23 cellular contexts compared by ENCODE assay signal in the genomic region with DNA sequence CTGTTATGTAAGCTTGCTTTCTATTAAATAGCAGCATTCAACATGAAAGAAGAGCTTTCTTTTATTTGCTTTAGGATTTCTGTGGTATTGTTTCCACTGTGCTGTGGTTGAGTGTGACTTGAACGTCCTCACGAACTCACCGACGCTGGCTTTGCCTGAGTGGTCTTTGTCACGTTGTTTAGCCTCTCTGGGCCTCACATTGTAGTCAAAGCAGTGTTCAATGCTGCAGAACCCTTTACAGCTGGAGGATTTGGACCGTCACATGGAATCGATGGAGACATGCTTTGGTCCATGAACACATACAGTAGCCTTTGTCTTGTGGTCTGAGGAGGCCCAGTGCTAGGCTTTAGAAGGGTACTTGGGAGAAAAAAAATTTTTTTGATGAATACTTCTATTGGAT.
A peak's percentile ranks its signal among the peaks of the same experiment; 100 is the strongest.
DNase-seq lines count a peak whose midpoint lies in the region; ATAC-seq and TF ChIP-seq lines count a peak whose summit lies in the region.
"Had no signal": no experiment of that assay in that cellular context is flagged by ENCODE, and none has a peak within 500 bp of the region (broad histone marks: within the 10 kb centered on the region; RNA-seq: fewer than 3 reads in every experiment).

No MANE protein-coding gene starts in this region.

- no peak overlapping the region for H2AK5ac ChIP-seq in neuronal stem cell (ENCODE audit: low read depth, low read length)

- DNase-seq in DMS53 treated with DMSO at 0.1 percent for 48 hours (lab: John Stamatoyannopoulos, UW; ENCODE audit: unreplicated experiment): peak; percentile 68
- peak in 6 of 61 donors; percentile 11 to 25 (median 16) for DNase-seq in caudate nucleus (lab: John Stamatoyannopoulos, UW)
- no peak for DNase-seq in HuH-7 (ENCODE audit: low spot score)
- DNase-seq in GM13976 (ENCODE audit: low spot score): no peak
- no peak for DNase-seq in activated T-cell treated with anti-CD3 and anti-CD28 coated beads, Interleukin-2, amount 50 U/mL, for 24 hours
- DNase-seq in neuronal stem cell (ENCODE audit: low spot score): no peak
- DNase-seq: activated CD4-positive, alpha-beta T cell treated with anti-CD3 and anti-CD28 coated beads, Interleukin-2, amount 50 U/mL, for 48 hours; activated CD8-positive, alpha-beta memory T cell treated with anti-CD3 and anti-CD28 coated beads, Interleukin-2, amount 50 U/mL, for 48 hours; activated naive CD8-positive, alpha-beta T cell treated with anti-CD3 and anti-CD28 coated beads for 36 hours; CD4-positive, alpha-beta memory T cell; DMS153; H7; left colon; natural killer cell; NCI-H1694; NCI-H2227 treated with DMSO at 0.1 percent for 48 hours; NCI-H82; stimulated activated CD8-positive, alpha-beta memory T cell treated with anti-CD3 and anti-CD28 coated beads, Interleukin-4, amount 100 ng/mL, for 48 hours; T1000; upper lobe of right lung had no signal

- ATAC-seq in GM21717 (IDR thresholded peaks at IDR 0.05; ENCODE audit: unreplicated experiment): peak; percentile 53
- ATAC-seq: left colon, natural killer cell, upper lobe of right lung had no signal

- H2BK5ac ChIP-seq in neuronal stem cell (ENCODE audit: low read length): no peak overlapping the region

- H3K4me3 Mint-ChIP-seq in nephron: no peak overlapping the region
- no peak overlapping the region for H3K4me3 Mint-ChIP-seq in activated T-cell treated with anti-CD3 and anti-CD28 coated beads, Interleukin-2, amount 50 U/mL, for 24 hours
- H3K4me3 Mint-ChIP-seq: activated naive CD8-positive, alpha-beta T cell treated with anti-CD3 and anti-CD28 coated beads for 36 hours; CD4-positive, alpha-beta memory T cell; natural killer cell had no signal

- H3K9me3 ChIP-seq in neuronal stem cell (replicated peaks in 1 of 2; ENCODE audit: control insufficient read depth in 2 of 2, insufficient read depth in 1 of 2, low read depth in 1 of 2, low read length in 2 of 2): no peaks in the 10 kb centered on the region
- H3K9me3 ChIP-seq: upper lobe of right lung had no signal

- H3K27me3 Mint-ChIP-seq in nephron (ENCODE audit: low read depth): no peaks in the 10 kb centered on the region
- H3K27me3 Mint-ChIP-seq in activated T-cell treated with anti-CD3 and anti-CD28 coated beads, Interleukin-2, amount 50 U/mL, for 24 hours: no peaks in the 10 kb centered on the region
- H3K27me3 Mint-ChIP-seq: activated naive CD8-positive, alpha-beta T cell treated with anti-CD3 and anti-CD28 coated beads for 36 hours had no signal

- in situ Hi-C loops in GM13976 (cut with MboI; ENCODE audit: low sequenced_read_pairs, unreplicated experiment): no loop called here

- H2BK12ac ChIP-seq in neuronal stem cell (ENCODE audit: low read length): no peak overlapping the region

- no peaks in the 10 kb centered on the region for H3K79me1 ChIP-seq in neuronal stem cell (ENCODE audit: low read depth, low read length)

- H3K18ac ChIP-seq in neuronal stem cell (ENCODE audit: low read length): no peak overlapping the region

- peaks cover 45% of the 10 kb centered on the region for H3K36me3 Mint-ChIP-seq in nephron (ENCODE audit: low read depth)
- H3K36me3 Mint-ChIP-seq in activated T-cell treated with anti-CD3 and anti-CD28 coated beads, Interleukin-2, amount 50 U/mL, for 24 hours (ENCODE audit: low read depth): no peaks in the 10 kb centered on the region
- H3K36me3 Mint-ChIP-seq: activated naive CD8-positive, alpha-beta T cell treated with anti-CD3 and anti-CD28 coated beads for 36 hours; natural killer cell had no signal

- peaks cover 57% of the 10 kb centered on the region for H3K4me1 Mint-ChIP-seq in nephron
- no peaks in the 10 kb centered on the region for H3K4me1 Mint-ChIP-seq in activated T-cell treated with anti-CD3 and anti-CD28 coated beads, Interleukin-2, amount 50 U/mL, for 24 hours (ENCODE audit: low read depth)
- H3K4me1 Mint-ChIP-seq: activated naive CD8-positive, alpha-beta T cell treated with anti-CD3 and anti-CD28 coated beads for 36 hours; CD4-positive, alpha-beta memory T cell; natural killer cell had no signal

- no peak overlapping the region for H3K4ac ChIP-seq in neuronal stem cell (ENCODE audit: low read length)

- no peak overlapping the region for H4K91ac ChIP-seq in neuronal stem cell (ENCODE audit: low read depth, low read length, poor library complexity)

- no peak overlapping the region for H3K14ac ChIP-seq in neuronal stem cell (ENCODE audit: low read length)

- H3K27ac ChIP-seq in caudate nucleus (ENCODE audit: low read depth, low read length) (peak overlapping the region; percentile 32), neuronal stem cell (replicated peaks; ENCODE audit: low read length) (no peak overlapping the region)
- H3K27ac ChIP-seq: parathyroid adenoma, upper lobe of right lung had no signal

- H4K8ac ChIP-seq in neuronal stem cell (ENCODE audit: low read depth, low read length): no peak overlapping the region

- H3K27ac Mint-ChIP-seq in nephron: peak overlapping the region in 2 of 3 experiments; percentile 11 to 73
- H3K27ac Mint-ChIP-seq in activated T-cell treated with anti-CD3 and anti-CD28 coated beads, Interleukin-2, amount 50 U/mL, for 24 hours: no peak overlapping the region
- H3K27ac Mint-ChIP-seq: activated naive CD8-positive, alpha-beta T cell treated with anti-CD3 and anti-CD28 coated beads for 36 hours; CD4-positive, alpha-beta memory T cell; natural killer cell had no signal

- peaks cover 6 to 26% of the 10 kb centered on the region in 2 donors for H3K4me1 ChIP-seq in neuronal stem cell (ENCODE audit: control insufficient read depth in 2 of 2, insufficient read depth in 1 of 2, low read depth in 1 of 2, low read length in 2 of 2)

- no CpG with 5 or more reads among the region's 7 CpGs for WGBS in neuronal stem cell (ENCODE audit: extremely low coverage in 2 of 2, insufficient read length in 2 of 2, insufficient replicate concordance in 1 of 2), 2 donors

- no peak overlapping the region for H2BK15ac ChIP-seq in neuronal stem cell (ENCODE audit: low read length)

- H3K36me3 ChIP-seq in neuronal stem cell (replicated peaks in 1 of 2; ENCODE audit: control insufficient read depth in 2 of 2, insufficient read depth in 2 of 2, low read length in 2 of 2): peaks cover 0 to 3% of the 10 kb centered on the region in 2 donors
- H3K36me3 ChIP-seq: upper lobe of right lung had no signal

- no peak overlapping the region for H3K9ac ChIP-seq in neuronal stem cell (ENCODE audit: low read depth, low read length, poor library complexity)
- H3K9ac ChIP-seq: parathyroid adenoma had no signal

- no peak overlapping the region for H3K23ac ChIP-seq in neuronal stem cell (ENCODE audit: low read depth, low read length, poor library complexity)

- H2AFZ ChIP-seq in neuronal stem cell (ENCODE audit: low read length): no peak overlapping the region
- H2AFZ ChIP-seq: parathyroid adenoma had no signal

- no peak overlapping the region for H3K4me2 ChIP-seq in neuronal stem cell (ENCODE audit: insufficient read depth, low read length, poor library complexity, severe bottlenecking)

- no peak overlapping the region for H3K4me3 ChIP-seq in neuronal stem cell (ENCODE audit: low read length in 2 of 2)
- H3K4me3 ChIP-seq: upper lobe of right lung had no signal

- TF ChIP-seq CTCF in nephron (IDR thresholded peaks at IDR 0.05; ENCODE audit: unreplicated experiment in 3 of 3) (no peak), GM13976 (IDR thresholded peaks at IDR 0.05; ENCODE audit: borderline replicate concordance, control extremely low read depth, extremely low read depth, insufficient read depth, missing control alignments) (no peak)

- H3K27me3 ChIP-seq in neuronal stem cell (ENCODE audit: control insufficient read depth in 3 of 3, insufficient read depth in 3 of 3, low read depth in 1 of 3, low read length in 3 of 3): no peaks in the 10 kb centered on the region
- H3K27me3 ChIP-seq: upper lobe of right lung had no signal

- H2BK120ac ChIP-seq in neuronal stem cell (ENCODE audit: low read depth, low read length): no peak overlapping the region

- peaks cover 22% of the 10 kb centered on the region for H3K9me3 Mint-ChIP-seq in nephron
- H3K9me3 Mint-ChIP-seq in activated T-cell treated with anti-CD3 and anti-CD28 coated beads, Interleukin-2, amount 50 U/mL, for 24 hours: peaks cover 5% of the 10 kb centered on the region
- H3K9me3 Mint-ChIP-seq: natural killer cell had no signal
